In the genomic region with DNA sequence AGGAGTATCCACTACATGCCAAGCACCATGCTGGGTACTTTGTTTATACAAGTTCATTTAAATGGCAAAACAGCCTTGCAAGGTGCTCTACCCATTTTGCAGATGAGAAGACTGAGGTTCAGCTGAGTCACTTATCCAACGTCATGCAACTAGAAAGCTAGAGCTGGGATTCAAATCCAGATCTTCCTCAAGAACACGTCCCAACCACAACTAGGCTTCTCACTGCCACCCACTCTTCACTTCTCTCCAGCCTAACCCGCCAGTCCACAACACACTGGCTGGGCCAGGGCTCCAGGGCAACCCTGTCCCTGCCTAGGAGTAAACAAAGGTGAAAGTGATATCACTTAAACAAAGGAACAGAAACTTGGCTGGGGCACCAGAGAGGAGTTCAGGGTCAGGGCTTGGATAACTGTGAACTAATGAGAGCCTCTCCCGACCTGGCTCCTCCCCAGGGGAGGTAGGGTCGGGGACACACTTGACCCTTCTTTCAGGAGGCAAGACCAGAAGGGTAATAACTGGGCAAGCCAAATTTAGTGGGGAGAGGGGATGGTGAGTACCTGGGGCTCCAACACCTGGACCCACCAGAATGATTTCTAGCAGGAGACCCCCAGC, we compare ENCODE assay signal across 12 cellular contexts. TPM values are rescaled to one million over a fixed set of nuclear protein-coding genes. Genes with fewer than 3 reads are reported as not detected.
DNase-seq lines count a peak whose midpoint lies in the region; ATAC-seq, FAIRE-seq and TF ChIP-seq lines count a peak whose summit lies in the region.
"Had no signal": no experiment of that assay in that cellular context is flagged by ENCODE, and none has a peak within 500 bp of the region (broad histone marks: within the 10 kb centered on the region; RNA-seq: fewer than 3 reads in every experiment).

No MANE protein-coding gene starts in this region.

- H3K4me1 ChIP-seq in HUES48 (ENCODE audit: control insufficient read depth, insufficient read depth, low read length) (peaks cover 78% of the 10 kb centered on the region), GM12878 (ENCODE audit: control insufficient read depth, insufficient read depth, low read length) (no peaks in the 10 kb centered on the region)

- intact Hi-C loops in GM12878 (cut with micrococcal nuclease; ENCODE audit: unreplicated experiment): no loop called here

- ATAC-seq in GM12878 (peak; percentile 79), GM21381 (IDR thresholded peaks at IDR 0.05; ENCODE audit: unreplicated experiment) (no peak)

- DNase-seq in GM12878 (ENCODE audit: low read depth, low spot score) (no peak), kidney tubule cell (ENCODE audit: low spot score) (peak; percentile 50), frontal cortex (ENCODE audit: low spot score in 2 of 2) (no peak), NOMO-1 treated with dmso at 0.1 percent for 144 hours (lab: John Stamatoyannopoulos, UW; ENCODE audit: unreplicated experiment) (no peak)
- DNase-seq in activated effector memory CD4-positive, alpha-beta T cell treated with anti-CD3 and anti-CD28 coated beads, Interleukin-2, amount 50 U/mL, for 16 hours: no peak
- DNase-seq: hypothalamus, retina had no signal

- H3K27ac ChIP-seq in HUES48 (ENCODE audit: low read depth, low read length) (peak overlapping the region; percentile 98), GM12878 (ENCODE audit: control insufficient read depth, insufficient read depth) (no peak overlapping the region), skin epidermis (peak overlapping the region in 13 of 21 experiments; percentile 6 to 95 (median 79))

- H3K27me3 ChIP-seq in HUES48 (ENCODE audit: control insufficient read depth, insufficient read depth, low read length) (no peaks in the 10 kb centered on the region), GM12878 (replicated peaks in 1 of 2; ENCODE audit: control insufficient read depth in 2 of 2, insufficient read depth in 2 of 2, low read length in 1 of 2) (no peaks in the 10 kb centered on the region)

- no peaks in the 10 kb centered on the region for H3K79me2 ChIP-seq in GM12878 (ENCODE audit: control insufficient read depth, insufficient read depth, low read length)

- SMC1A ChIA-PET in GM12878 (lab: Charles Lee; ENCODE audit: uncharacterized antibody, unreplicated experiment): no interaction called here

- CTCF ChIA-PET in GM12878 (lab: Yijun Ruan, JAX): interaction anchor here (1.2 kb wide), 1 partner anchor 50 kb away, joined by 3 read pairs; no protein-coding TSS in a partner anchor

- RAD21 ChIA-PET in GM12878 (lab: Charles Lee; ENCODE audit: unreplicated experiment): no interaction called here

- no TSS peak for BruUV-seq in GM12878 (replicated peaks; lab: Mats Ljungman, UMichigan)

- in situ Hi-C loops in GM12878 (cut with MboI): no loop called here

- FAIRE-seq in GM12878 (lab: Jason Lieb, UNC) (no peak), frontal cortex (lab: Jason Lieb, UNC) (no peak)
- FAIRE-seq: TTC549 had no signal

- peak overlapping the region; percentile 32; the same call in 1 of the 2 replicates for H3K4me3 ChIP-seq in HUES48 (ENCODE audit: low read depth, low read length)
- H3K4me3 ChIP-seq in GM12878: no peak overlapping the region
- no peak overlapping the region for H3K4me3 ChIP-seq in skin epidermis

- no peak for TF ChIP-seq CTCF in GM12878 (IDR thresholded peaks at IDR 0.05 in 2 of 3, conservative IDR thresholded peaks at IDR 0.05 in 1 of 3; ENCODE audit: control insufficient read depth in 2 of 3, extremely low read depth in 1 of 3, insufficient read depth in 1 of 3, low read depth in 3 of 3, low read length in 3 of 3)

- TF ChIP-seq RAD21 in GM12878 (IDR thresholded peaks at IDR 0.05; ENCODE audit: insufficient read depth, low read depth, low read length): no peak

- H3K36me3 ChIP-seq in HUES48 (ENCODE audit: control insufficient read depth, insufficient read depth, low read length) (0 out of 2 replicates have a peak, but pooled peaks cover 3% of the 10 kb centered on the region), GM12878 (ENCODE audit: control insufficient read depth in 2 of 2, insufficient read depth in 2 of 2, low read length in 1 of 2) (no peaks in the 10 kb centered on the region)

- H3K9me3 ChIP-seq in HUES48 (ENCODE audit: control insufficient read depth, insufficient read depth, low read length) (no peaks in the 10 kb centered on the region), GM12878 (replicated peaks; ENCODE audit: control insufficient read depth, insufficient read depth, low read length) (no peaks in the 10 kb centered on the region)

- no peak for TF ChIP-seq EP300 in GM12878 (IDR thresholded peaks at IDR 0.05; ENCODE audit: borderline replicate concordance in 1 of 2, control insufficient read depth in 1 of 2, low read depth in 2 of 2, low read length in 2 of 2)

- H2AFZ ChIP-seq in GM12878 (ENCODE audit: control insufficient read depth, low read depth, low read length): no peak overlapping the region

- H3K4me2 ChIP-seq in GM12878 (ENCODE audit: control insufficient read depth, insufficient read depth): no peak overlapping the region

- POLR2A ChIA-PET in GM12878 (lab: Charles Lee): no interaction called here

- H3K9ac ChIP-seq in HUES48 (ENCODE audit: low read depth, low read length): no peak overlapping the region
- H3K9ac ChIP-seq in GM12878 (ENCODE audit: control insufficient read depth, insufficient read depth, low read length): no peak overlapping the region

- H4K20me1 ChIP-seq in GM12878 (ENCODE audit: control insufficient read depth, insufficient read depth): peaks cover 2% of the 10 kb centered on the region; the same call in 1 of the 2 replicates

- 10% methylated on average over 5 of the region's 5 CpGs for WGBS in GM12878 (ENCODE audit: insufficient coverage, insufficient replicate concordance, low lambda C conversion rate, missing lambda C conversion rate)

- no peak for TF ChIP-seq POLR2A in GM12878 (IDR thresholded peaks at IDR 0.05; ENCODE audit: low read depth, low read length)

RNA-seq across cellular contexts. Expression of gene SDC4, which starts 7.9 kb away (rescaled TPM):
- total RNA-seq in GM12878 (2013; cell fraction: nucleolus; rRNA removed): 0.64 and 1.3 TPM in 2 replicates
- total RNA-seq in GM12878 (2014; rRNA removed): 1.2 and 1.5 TPM in 2 replicates
- total RNA-seq in GM12878 (2014; rRNA removed; fragmentation: Illumina TruSeq; extraction: Trizol): 1.2 TPM in 2 replicates
- total RNA-seq in GM12878 (2021): 2.3 and 2.6 TPM in 2 replicates
- polyA plus RNA-seq in GM12878 (2011; ENCODE audit: low read depth): 0.71 TPM
- polyA plus RNA-seq in GM12878 (2011; rRNA removed): 10.3 and 11.3 TPM in 2 replicates
- polyA plus RNA-seq in GM12878 (2011; cell fraction: cytosol; rRNA removed): 10.9 and 12.1 TPM in 2 replicates
- 3.9 and 4.6 TPM in 2 replicates for polyA plus RNA-seq in GM12878 (2011; cell fraction: nucleus; rRNA removed)
- 0.91 and 1.6 TPM in 2 replicates for polyA plus RNA-seq in GM12878 (2012)
- 1.8 and 2.2 TPM in 2 replicates for polyA plus RNA-seq in GM12878 (2014; fragmentation: Illumina TruSeq; extraction: Trizol)
- under 1 TPM; 0.52 to 0.66 TPM for polyA plus RNA-seq in GM12878 (2014; fragmentation: Nextera tagmentation; extraction: Ambion mirVana)
- 1.4 and 1.9 TPM in 2 replicates for polyA plus RNA-seq in GM12878 (2014; rRNA removed)
- polyA plus RNA-seq in GM12878 (2016; fragmentation: Nextera tagmentation; extraction: Ambion mirVana): 1 to 10 TPM; 1.4 TPM
- polyA minus RNA-seq in GM12878 (2011; rRNA and poly(A)+ RNA removed): 17.6 and 21.9 TPM in 2 replicates
- polyA minus RNA-seq in GM12878 (2011; cell fraction: cytosol; rRNA and poly(A)+ RNA removed): 8.7 and 9.0 TPM in 2 replicates
- polyA minus RNA-seq in GM12878 (2011; cell fraction: nucleus; rRNA and poly(A)+ RNA removed): 1.5 and 2.4 TPM in 2 replicates
- total RNA-seq in frontal cortex: 0.82 TPM

RNA-seq across cellular contexts. Expression of gene SYS1, which starts 22.6 kb away (rescaled TPM):
- 26.4 and 29.7 TPM in 2 replicates for total RNA-seq in GM12878 (2013; cell fraction: nucleolus; rRNA removed)
- total RNA-seq in GM12878 (2014; rRNA removed) (8.9 and 14.5 TPM in 2 replicates), GM12878 (2014; rRNA removed; fragmentation: Illumina TruSeq; extraction: Trizol) (5.4 and 6.4 TPM in 2 replicates), GM12878 (2021) (9.4 and 9.5 TPM in 2 replicates), frontal cortex (25.7 TPM)
- polyA plus RNA-seq in GM12878 (2011; ENCODE audit: low read depth): 7.3 TPM
- polyA plus RNA-seq in GM12878 (2011; rRNA removed) (17.8 and 22.6 TPM in 2 replicates), GM12878 (2014; fragmentation: Illumina TruSeq; extraction: Trizol) (5.8 and 6.2 TPM in 2 replicates), GM12878 (2014; fragmentation: Nextera tagmentation; extraction: Ambion mirVana) (1 to 10 TPM; 5.1 to 7.3 TPM), GM12878 (2014; rRNA removed) (10.8 and 15.8 TPM in 2 replicates), GM12878 (2016; fragmentation: Nextera tagmentation; extraction: Ambion mirVana) (1 to 10 TPM; 9.1 to 9.8 TPM)
- polyA plus RNA-seq in GM12878 (2011; cell fraction: cytosol; rRNA removed): 42.2 and 53.1 TPM in 2 replicates
- polyA plus RNA-seq in GM12878 (2011; cell fraction: nucleus; rRNA removed): 23.1 and 26.2 TPM in 2 replicates
- polyA plus RNA-seq in GM12878 (2012): 9.0 and 9.2 TPM in 2 replicates
- 38.8 and 61.4 TPM in 2 replicates for polyA minus RNA-seq in GM12878 (2011; rRNA and poly(A)+ RNA removed)
- 15.0 and 15.8 TPM in 2 replicates for polyA minus RNA-seq in GM12878 (2011; cell fraction: cytosol; rRNA and poly(A)+ RNA removed)
- 30.7 and 44.2 TPM in 2 replicates for polyA minus RNA-seq in GM12878 (2011; cell fraction: nucleus; rRNA and poly(A)+ RNA removed)

RNA-seq across cellular contexts. Expression of gene MATN4, which starts 32.2 kb away (rescaled TPM):
- total RNA-seq in GM12878 (2013; cell fraction: nucleolus; rRNA removed): not detected in 2 replicates
- total RNA-seq in GM12878 (2014; rRNA removed) (not detected in 2 replicates), GM12878 (2014; rRNA removed; fragmentation: Illumina TruSeq; extraction: Trizol) (not detected in 2 replicates), GM12878 (2021) (not detected in 2 replicates), frontal cortex (under 0.01 TPM)
- not detected for polyA plus RNA-seq in GM12878 (2011; ENCODE audit: low read depth)
- polyA plus RNA-seq in GM12878 (2011; rRNA removed) (0.06 and 0.15 TPM in 2 replicates), GM12878 (2014; fragmentation: Illumina TruSeq; extraction: Trizol) (not detected in 2 replicates), GM12878 (2014; fragmentation: Nextera tagmentation; extraction: Ambion mirVana) (not detected), GM12878 (2014; rRNA removed) (0.10 TPM in 1 of 2 replicates, not detected in the other), GM12878 (2016; fragmentation: Nextera tagmentation; extraction: Ambion mirVana) (not detected)
- 0.34 and 0.52 TPM in 2 replicates for polyA plus RNA-seq in GM12878 (2011; cell fraction: cytosol; rRNA removed)
- polyA plus RNA-seq in GM12878 (2011; cell fraction: nucleus; rRNA removed): 0.83 and 0.85 TPM in 2 replicates
- polyA plus RNA-seq in GM12878 (2012): not detected in 2 replicates
- polyA minus RNA-seq in GM12878 (2011; rRNA and poly(A)+ RNA removed): 0.21 and 0.44 TPM in 2 replicates
- polyA minus RNA-seq in GM12878 (2011; cell fraction: cytosol; rRNA and poly(A)+ RNA removed): not detected in 2 replicates
- polyA minus RNA-seq in GM12878 (2011; cell fraction: nucleus; rRNA and poly(A)+ RNA removed): 0.12 TPM in 1 of 2 replicates, not detected in the other

RNA-seq across cellular contexts. Expression of gene RBPJL, which starts 33.7 kb away (rescaled TPM):
- total RNA-seq in GM12878 (2013; cell fraction: nucleolus; rRNA removed): not detected in 2 replicates
- not detected in 2 replicates for total RNA-seq in GM12878 (2014; rRNA removed)
- total RNA-seq in GM12878 (2014; rRNA removed; fragmentation: Illumina TruSeq; extraction: Trizol): not detected in 2 replicates
- total RNA-seq in GM12878 (2021): 0.18 TPM in 1 of 2 replicates, not detected in the other
- not detected for polyA plus RNA-seq in GM12878 (2011; ENCODE audit: low read depth)
- not detected in 2 replicates for polyA plus RNA-seq in GM12878 (2011; rRNA removed)
- not detected in 2 replicates for polyA plus RNA-seq in GM12878 (2011; cell fraction: cytosol; rRNA removed)
- polyA plus RNA-seq in GM12878 (2011; cell fraction: nucleus; rRNA removed): not detected in 2 replicates
- not detected in 2 replicates for polyA plus RNA-seq in GM12878 (2012)
- not detected in 2 replicates for polyA plus RNA-seq in GM12878 (2014; fragmentation: Illumina TruSeq; extraction: Trizol)
- not detected for polyA plus RNA-seq in GM12878 (2014; fragmentation: Nextera tagmentation; extraction: Ambion mirVana)
- not detected in 2 replicates for polyA plus RNA-seq in GM12878 (2014; rRNA removed)
- not detected for polyA plus RNA-seq in GM12878 (2016; fragmentation: Nextera tagmentation; extraction: Ambion mirVana)
- polyA minus RNA-seq in GM12878 (2011; rRNA and poly(A)+ RNA removed): not detected in 2 replicates
- polyA minus RNA-seq in GM12878 (2011; cell fraction: cytosol; rRNA and poly(A)+ RNA removed): not detected in 2 replicates
- polyA minus RNA-seq in GM12878 (2011; cell fraction: nucleus; rRNA and poly(A)+ RNA removed): not detected in 2 replicates
- total RNA-seq in frontal cortex: not detected
- total RNA-seq: activated T-helper 2 cell treated with anti-CD3 and anti-CD28 coated beads, Interferon-gamma antibody, Interleukin-2, Interleukin-4, amounts not matched to agents 10 μg/mL and 5 μg/mL and 100 μg/mL, durations not matched to agents 14 hours and 24 hours and 36 hours had no signal

RNA-seq across cellular contexts. Expression of gene TP53TG5, which starts 37.8 kb away (rescaled TPM):
- total RNA-seq in GM12878 (2013; cell fraction: nucleolus; rRNA removed): not detected in 2 replicates
- total RNA-seq in GM12878 (2014; rRNA removed) (not detected in 2 replicates), GM12878 (2014; rRNA removed; fragmentation: Illumina TruSeq; extraction: Trizol) (not detected in 2 replicates), GM12878 (2021) (not detected in 2 replicates), frontal cortex (not detected)
- polyA plus RNA-seq in GM12878 (2011; ENCODE audit: low read depth): 0.16 TPM
- polyA plus RNA-seq in GM12878 (2011; rRNA removed) (not detected in 2 replicates), GM12878 (2014; fragmentation: Illumina TruSeq; extraction: Trizol) (not detected in 2 replicates), GM12878 (2014; fragmentation: Nextera tagmentation; extraction: Ambion mirVana) (not detected), GM12878 (2014; rRNA removed) (0.06 TPM in 1 of 2 replicates, not detected in the other), GM12878 (2016; fragmentation: Nextera tagmentation; extraction: Ambion mirVana) (under 1 TPM in 1 of 2 experiments, not detected in 1; 0.24 TPM)
- polyA plus RNA-seq in GM12878 (2011; cell fraction: cytosol; rRNA removed): not detected in 2 replicates
- not detected in 2 replicates for polyA plus RNA-seq in GM12878 (2011; cell fraction: nucleus; rRNA removed)
- polyA plus RNA-seq in GM12878 (2012): 0.14 and 0.22 TPM in 2 replicates
- polyA minus RNA-seq in GM12878 (2011; rRNA and poly(A)+ RNA removed): not detected in 2 replicates
- polyA minus RNA-seq in GM12878 (2011; cell fraction: cytosol; rRNA and poly(A)+ RNA removed): not detected in 2 replicates
- polyA minus RNA-seq in GM12878 (2011; cell fraction: nucleus; rRNA and poly(A)+ RNA removed): not detected in 2 replicates
- total RNA-seq: activated T-helper 2 cell treated with anti-CD3 and anti-CD28 coated beads, Interferon-gamma antibody, Interleukin-2, Interleukin-4, amounts not matched to agents 10 μg/mL and 5 μg/mL and 100 μg/mL, durations not matched to agents 14 hours and 24 hours and 36 hours had no signal
